In genomic region chr2:240603846-240604245, GRCh38 we compare ENCODE assay signal across 2 cellular contexts.
TF ChIP-seq lines count a peak whose summit lies in the region.

No MANE protein-coding gene starts in this region.

TF ChIP-seq in HEK293, 187 proteins besides CTCF, POLR2A, EP300 and RAD21:
- TF ChIP-seq ZIC2 (tag by site-specific recombination; IDR thresholded peaks at IDR 0.05) (peak; percentile 33; the same call in 1 of the 2 replicates), ZFP37 (tag by site-specific recombination; IDR thresholded peaks at IDR 0.05) (no peak)

TF ChIP-seq in HepG2, 621 proteins besides CTCF, POLR2A, EP300 and RAD21:
- TF ChIP-seq ZFP41 (CRISPR knock-in tag; IDR thresholded peaks at IDR 0.05; ENCODE audit: borderline replicate concordance) (no peak), ZMYM4 (CRISPR knock-in tag; IDR thresholded peaks at IDR 0.05) (no peak), RXRA (CRISPR knock-in tag; IDR thresholded peaks at IDR 0.05) (0 out of 2 replicates have a peak, but pooled peaks have one; percentile 13), SETDB1 (CRISPR knock-in tag; IDR thresholded peaks at IDR 0.05; ENCODE audit: borderline replicate concordance) (no peak), RAD51 (IDR thresholded peaks at IDR 0.05; ENCODE audit: borderline replicate concordance) (no peak), REXO4 (CRISPR knock-in tag; IDR thresholded peaks at IDR 0.05; ENCODE audit: borderline replicate concordance) (no peak), AGO1 (IDR thresholded peaks at IDR 0.05; ENCODE audit: low read depth, low read length, poor library complexity, severe bottlenecking) (peak; percentile 29), TBX2 (CRISPR knock-in tag; IDR thresholded peaks at IDR 0.05; ENCODE audit: borderline replicate concordance) (no peak), MED1 (CRISPR knock-in tag; IDR thresholded peaks at IDR 0.05) (no peak), SP1 (IDR thresholded peaks at IDR 0.05) (no peak), SP1 (CRISPR knock-in tag; IDR thresholded peaks at IDR 0.05) (no peak), AGO2 (optimal IDR thresholded peaks at IDR 0.05; ENCODE audit: low read depth, low read length) (peak; percentile 54), ADNP (CRISPR knock-in tag; IDR thresholded peaks at IDR 0.05) (no peak), ZNF616 (CRISPR knock-in tag; IDR thresholded peaks at IDR 0.05; ENCODE audit: low read depth) (no peak)
- TF ChIP-seq, protein P1, sequence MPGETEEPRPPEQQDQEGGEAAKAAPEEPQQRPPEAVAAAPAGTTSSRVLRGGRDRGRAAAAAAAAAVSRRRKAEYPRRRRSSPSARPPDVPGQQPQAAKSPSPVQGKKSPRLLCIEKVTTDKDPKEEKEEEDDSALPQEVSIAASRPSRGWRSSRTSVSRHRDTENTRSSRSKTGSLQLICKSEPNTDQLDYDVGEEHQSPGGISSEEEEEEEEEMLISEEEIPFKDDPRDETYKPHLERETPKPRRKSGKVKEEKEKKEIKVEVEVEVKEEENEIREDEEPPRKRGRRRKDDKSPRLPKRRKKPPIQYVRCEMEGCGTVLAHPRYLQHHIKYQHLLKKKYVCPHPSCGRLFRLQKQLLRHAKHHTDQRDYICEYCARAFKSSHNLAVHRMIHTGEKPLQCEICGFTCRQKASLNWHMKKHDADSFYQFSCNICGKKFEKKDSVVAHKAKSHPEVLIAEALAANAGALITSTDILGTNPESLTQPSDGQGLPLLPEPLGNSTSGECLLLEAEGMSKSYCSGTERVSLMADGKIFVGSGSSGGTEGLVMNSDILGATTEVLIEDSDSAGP (CRISPR knock-in tag; IDR thresholded peaks at IDR 0.05; ENCODE audit: borderline replicate concordance) = peak; percentile 17; the same call in 1 of the 2 replicates
- TF ChIP-seq, protein P2, sequence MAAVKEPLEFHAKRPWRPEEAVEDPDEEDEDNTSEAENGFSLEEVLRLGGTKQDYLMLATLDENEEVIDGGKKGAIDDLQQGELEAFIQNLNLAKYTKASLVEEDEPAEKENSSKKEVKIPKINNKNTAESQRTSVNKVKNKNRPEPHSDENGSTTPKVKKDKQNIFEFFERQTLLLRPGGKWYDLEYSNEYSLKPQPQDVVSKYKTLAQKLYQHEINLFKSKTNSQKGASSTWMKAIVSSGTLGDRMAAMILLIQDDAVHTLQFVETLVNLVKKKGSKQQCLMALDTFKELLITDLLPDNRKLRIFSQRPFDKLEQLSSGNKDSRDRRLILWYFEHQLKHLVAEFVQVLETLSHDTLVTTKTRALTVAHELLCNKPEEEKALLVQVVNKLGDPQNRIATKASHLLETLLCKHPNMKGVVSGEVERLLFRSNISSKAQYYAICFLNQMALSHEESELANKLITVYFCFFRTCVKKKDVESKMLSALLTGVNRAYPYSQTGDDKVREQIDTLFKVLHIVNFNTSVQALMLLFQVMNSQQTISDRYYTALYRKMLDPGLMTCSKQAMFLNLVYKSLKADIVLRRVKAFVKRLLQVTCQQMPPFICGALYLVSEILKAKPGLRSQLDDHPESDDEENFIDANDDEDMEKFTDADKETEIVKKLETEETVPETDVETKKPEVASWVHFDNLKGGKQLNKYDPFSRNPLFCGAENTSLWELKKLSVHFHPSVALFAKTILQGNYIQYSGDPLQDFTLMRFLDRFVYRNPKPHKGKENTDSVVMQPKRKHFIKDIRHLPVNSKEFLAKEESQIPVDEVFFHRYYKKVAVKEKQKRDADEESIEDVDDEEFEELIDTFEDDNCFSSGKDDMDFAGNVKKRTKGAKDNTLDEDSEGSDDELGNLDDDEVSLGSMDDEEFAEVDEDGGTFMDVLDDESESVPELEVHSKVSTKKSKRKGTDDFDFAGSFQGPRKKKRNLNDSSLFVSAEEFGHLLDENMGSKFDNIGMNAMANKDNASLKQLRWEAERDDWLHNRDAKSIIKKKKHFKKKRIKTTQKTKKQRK (IDR thresholded peaks at IDR 0.05; ENCODE audit: low read length) = no peak
- TF ChIP-seq, protein P3, sequence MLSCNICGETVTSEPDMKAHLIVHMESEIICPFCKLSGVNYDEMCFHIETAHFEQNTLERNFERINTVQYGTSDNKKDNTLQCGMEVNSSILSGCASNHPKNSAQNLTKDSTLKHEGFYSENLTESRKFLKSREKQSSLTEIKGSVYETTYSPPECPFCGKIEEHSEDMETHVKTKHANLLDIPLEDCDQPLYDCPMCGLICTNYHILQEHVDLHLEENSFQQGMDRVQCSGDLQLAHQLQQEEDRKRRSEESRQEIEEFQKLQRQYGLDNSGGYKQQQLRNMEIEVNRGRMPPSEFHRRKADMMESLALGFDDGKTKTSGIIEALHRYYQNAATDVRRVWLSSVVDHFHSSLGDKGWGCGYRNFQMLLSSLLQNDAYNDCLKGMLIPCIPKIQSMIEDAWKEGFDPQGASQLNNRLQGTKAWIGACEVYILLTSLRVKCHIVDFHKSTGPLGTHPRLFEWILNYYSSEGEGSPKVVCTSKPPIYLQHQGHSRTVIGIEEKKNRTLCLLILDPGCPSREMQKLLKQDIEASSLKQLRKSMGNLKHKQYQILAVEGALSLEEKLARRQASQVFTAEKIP (CRISPR knock-in tag; IDR thresholded peaks at IDR 0.05; ENCODE audit: borderline replicate concordance) = 0 out of 2 replicates have a peak, but pooled peaks have one; percentile 65
